ENCODE assay signal across 11 cellular contexts in genomic region chr3:52089691-52090090, GRCh38. TPM values are rescaled to one million over a fixed set of nuclear protein-coding genes. Genes with fewer than 3 reads are reported as not detected.
A peak's percentile ranks its signal among the peaks of the same experiment; 100 is the strongest.
DNase-seq lines count a peak whose midpoint lies in the region; TF ChIP-seq lines count a peak whose summit lies in the region.
"Had no signal": no experiment of that assay in that cellular context is flagged by ENCODE, and none has a peak within 500 bp of the region (broad histone marks: within the 10 kb centered on the region; RNA-seq: fewer than 3 reads in every experiment).

No MANE protein-coding gene starts in this region.

- H3K36me3 ChIP-seq in ascending aorta (no peaks in the 10 kb centered on the region), left ventricle myocardium inferior (no peaks in the 10 kb centered on the region), rectal smooth muscle tissue (ENCODE audit: control insufficient read depth, insufficient read depth, low read length) (no peaks in the 10 kb centered on the region)

- DNase-seq in AG04450 (ENCODE audit: low read depth, low spot score) (no peak), ascending aorta (ENCODE audit: low spot score in 2 of 2) (no peak), left ventricle myocardium inferior (no peak), middle frontal gyrus (ENCODE audit: extremely low spot score, low spot score) (no peak), amniotic stem cell (lab: John Stamatoyannopoulos, UW) (no peak), NCI-H510A (lab: John Stamatoyannopoulos, UW) (no peak), putamen (ENCODE audit: low spot score) (no peak)
- DNase-seq: activated T-cell treated with anti-CD3 and anti-CD28 coated beads, Interleukin-2, amount 50 U/mL, for 24 hours; DMS 273 treated with DMSO at 0.1 percent for 48 hours had no signal

- POLR2A ChIA-PET in AG04450 (lab: Yijun Ruan, JAX), result no interaction called here

- intact Hi-C loops in ascending aorta (cut with DNase I) (loop anchor here (1.0 to 2.0 kb wide), 5 partner anchors 19 to 71 kb away; partner anchors contain the start of gene POC1A), left ventricle myocardium inferior (cut with micrococcal nuclease) (no loop called here)

- CTCF ChIA-PET in AG04450 (lab: Charles Lee), result interaction anchor here (1.0 kb wide), 1 partner anchor 250 kb away, joined by 3 read pairs; no protein-coding TSS in a partner anchor

- H3K27me3 ChIP-seq in AG04450 (ENCODE audit: control insufficient read depth, insufficient read depth, low read length) (no peaks in the 10 kb centered on the region), ascending aorta (no peaks in the 10 kb centered on the region), left ventricle myocardium inferior (ENCODE audit: low read depth) (no peaks in the 10 kb centered on the region), rectal smooth muscle tissue (ENCODE audit: control insufficient read depth, insufficient read depth, low read length) (no peaks in the 10 kb centered on the region)
- H3K27me3 ChIP-seq: foreskin keratinocyte had no signal

- TF ChIP-seq CTCF in AG04450 (IDR thresholded peaks at IDR 0.05; ENCODE audit: low read depth, low read length), result no peak
- no peak for TF ChIP-seq CTCF in ascending aorta (IDR thresholded peaks at IDR 0.05)
- TF ChIP-seq CTCF in left ventricle myocardium inferior (IDR thresholded peaks at IDR 0.05; ENCODE audit: borderline replicate concordance), result no peak

- H3K9me3 ChIP-seq in AG04450 (ENCODE audit: control insufficient read depth, insufficient read depth, low read length) (no peaks in the 10 kb centered on the region), ascending aorta (no peaks in the 10 kb centered on the region), left ventricle myocardium inferior (replicated peaks) (no peaks in the 10 kb centered on the region)

- no peak overlapping the region for H3K9ac ChIP-seq in rectal smooth muscle tissue (ENCODE audit: low read length)

- H3K4me3 ChIP-seq in AG04450 (ENCODE audit: low read depth, low read length) (no peak overlapping the region), ascending aorta (no peak overlapping the region), left ventricle myocardium inferior (no peak overlapping the region), rectal smooth muscle tissue (ENCODE audit: low read length) (no peak overlapping the region)

- H3K27ac ChIP-seq in AG04450 (ENCODE audit: low read depth, low read length) (peak overlapping the region; percentile 99), ascending aorta (peak overlapping the region; percentile 98 to 99), left ventricle myocardium inferior (replicated peaks) (peak overlapping the region; percentile 65), rectal smooth muscle tissue (ENCODE audit: low read depth, low read length) (peak overlapping the region; percentile 22)
- H3K27ac ChIP-seq: foreskin keratinocyte had no signal

- peaks cover 31 to 41% of the 10 kb centered on the region in 2 donors for H3K4me1 ChIP-seq in ascending aorta
- peaks cover 66% of the 10 kb centered on the region for H3K4me1 ChIP-seq in left ventricle myocardium inferior
- peaks cover 12% of the 10 kb centered on the region for H3K4me1 ChIP-seq in rectal smooth muscle tissue (ENCODE audit: control insufficient read depth, insufficient read depth, low read length)

RNA-seq across cellular contexts. Expression of gene DUSP7, which starts 33.3 kb away (rescaled TPM):
- polyA plus RNA-seq in AG04450 (2011; rRNA removed), result 17.8 and 19.9 TPM in 2 replicates
- 36.8 and 44.8 TPM in 2 replicates for polyA minus RNA-seq in AG04450 (2011; rRNA and poly(A)+ RNA removed)
- 76.5 TPM for total RNA-seq in ascending aorta
- 23.1 TPM for total RNA-seq in left ventricle myocardium inferior

Comparison
In these comparisons a context has a peak if more than half of its experiments do, and no peak if none do; other contexts are left out.
1. H3K27ac ChIP-seq: peak in every context shown above with its lines; median percentile 99 in AG04450; 98 in ascending aorta; 65 in left ventricle myocardium inferior; 22 in rectal smooth muscle tissue.